Comparison of ENCODE assay signal across 8 cellular contexts in genomic region chr6:31396422-31397152, GRCh38. TPM values are rescaled to one million over a fixed set of nuclear protein-coding genes. Genes with fewer than 3 reads are reported as not detected.
DNase-seq lines count a peak whose midpoint lies in the region; ATAC-seq, FAIRE-seq and TF ChIP-seq lines count a peak whose summit lies in the region.

No MANE protein-coding gene starts in this region.

- FAIRE-seq in pancreas (lab: Jason Lieb, UNC): peak; percentile 65

- H3K27ac ChIP-seq in pancreas (peak overlapping the region in 1 of 4 donors; percentile 23), upper lobe of left lung (no peak overlapping the region)

- peak; percentile 40 to 73 (median 64) for ATAC-seq in pancreas
- peak; percentile 63 to 64 for ATAC-seq in upper lobe of left lung (ENCODE audit: low FRiP score in 2 of 2)
- ATAC-seq in HG02852 (IDR thresholded peaks at IDR 0.05; ENCODE audit: unreplicated experiment): no peak

- H3K4me1 ChIP-seq in pancreas (peaks cover 0 to 11% (median 7%) of the 10 kb centered on the region in 3 donors), upper lobe of left lung (peaks cover 13 to 38% (median 20%) of the 10 kb centered on the region in 4 donors)

- H3K4me3 ChIP-seq in pancreas (no peak overlapping the region), upper lobe of left lung (no peak overlapping the region)

- TF ChIP-seq POLR2A in upper lobe of left lung (IDR thresholded peaks at IDR 0.05): no peak

- 35 to 42% methylated on average over 11 of the region's 11 CpGs for WGBS in pancreas, 2 donors
- WGBS in upper lobe of left lung, 2 donors: 43 to 47% methylated on average over 9 to 11 of the region's 11 CpGs

- H3K27me3 ChIP-seq in pancreas (no peaks in the 10 kb centered on the region), upper lobe of left lung (no peaks in the 10 kb centered on the region)

- TF ChIP-seq CTCF in pancreas (IDR thresholded peaks at IDR 0.05) (peak; percentile 81 to 95 (median 86)), upper lobe of left lung (IDR thresholded peaks at IDR 0.05) (peak; percentile 71 to 95 (median 84))

- DNase-seq in GM04504 (ENCODE audit: low read depth) (peak; percentile 51), LHCN-M2 (ENCODE audit: low read depth) (peak; percentile 66), SK-N-DZ (ENCODE audit: low spot score) (peak; percentile 49), globus pallidus (ENCODE audit: low spot score) (peak; percentile 56), pancreas (peak; percentile 74 to 94 (median 88)), upper lobe of left lung (peak in 1 of 2 donors; percentile 84)
- peak; percentile 62 to 83 (median 82) for DNase-seq in activated naive CD4-positive, alpha-beta T cell (lab: John Stamatoyannopoulos, UW)

- intact Hi-C loops in pancreas (cut with DNase I): loop anchor here in 1 of 3 donors (5.0 kb wide), 1 partner anchor 46 kb away; no protein-coding TSS in a partner anchor

- TF ChIP-seq EP300 in upper lobe of left lung (IDR thresholded peaks at IDR 0.05): no peak

- no peaks in the 10 kb centered on the region for H3K9me3 ChIP-seq in pancreas
- H3K9me3 ChIP-seq in upper lobe of left lung: no peaks in the 10 kb centered on the region

- H3K36me3 ChIP-seq in pancreas: no peaks in the 10 kb centered on the region
- H3K36me3 ChIP-seq in upper lobe of left lung: peaks cover 0 to 16% (median 0%) of the 10 kb centered on the region in 4 donors

RNA-seq across cellular contexts. Expression of gene MICA, which starts 6.8 kb away (rescaled TPM):
- 23.5 and 27.8 TPM in 2 replicates for total RNA-seq in LHCN-M2 (2014; rRNA removed)
- polyA plus RNA-seq in LHCN-M2 (2012): 35.8 TPM
- not detected in 2 replicates for polyA plus RNA-seq in SK-N-DZ (2014; cell fraction: cytosol; rRNA removed)
- polyA plus RNA-seq in SK-N-DZ (2014; cell fraction: nucleus; rRNA removed): not detected in 2 replicates
- total RNA-seq in pancreas: 10 to 100 TPM in 1 of 6 donors, 1 to 10 TPM in 5; 4.8 to 15.8 (median 5.7) TPM
- 10 to 100 TPM; 13.6 to 22.6 TPM for polyA plus RNA-seq in pancreas
- total RNA-seq in upper lobe of left lung: 10 to 100 TPM; 21.6 to 81.7 (median 31.4) TPM

RNA-seq across cellular contexts. Expression of gene HLA-B, which starts 39.6 kb away (rescaled TPM):
- total RNA-seq in LHCN-M2 (2014; rRNA removed) (47.6 and 58.7 TPM in 2 replicates), pancreas (1,000 to 10,000 TPM in 1 of 6 donors, 100 to 1,000 TPM in 5; 141 to 1,089 (median 229) TPM), upper lobe of left lung (1,000 to 10,000 TPM; 1,716 to 2,968 (median 2,484) TPM)
- polyA plus RNA-seq in LHCN-M2 (2012): 291 TPM
- polyA plus RNA-seq in SK-N-DZ (2014; cell fraction: cytosol; rRNA removed): not detected in 2 replicates
- polyA plus RNA-seq in SK-N-DZ (2014; cell fraction: nucleus; rRNA removed): not detected in 2 replicates
- polyA plus RNA-seq in pancreas: 100 to 1,000 TPM; 269 to 373 TPM
